ENCODE assay signal across 1 cellular context in the genomic region with DNA sequence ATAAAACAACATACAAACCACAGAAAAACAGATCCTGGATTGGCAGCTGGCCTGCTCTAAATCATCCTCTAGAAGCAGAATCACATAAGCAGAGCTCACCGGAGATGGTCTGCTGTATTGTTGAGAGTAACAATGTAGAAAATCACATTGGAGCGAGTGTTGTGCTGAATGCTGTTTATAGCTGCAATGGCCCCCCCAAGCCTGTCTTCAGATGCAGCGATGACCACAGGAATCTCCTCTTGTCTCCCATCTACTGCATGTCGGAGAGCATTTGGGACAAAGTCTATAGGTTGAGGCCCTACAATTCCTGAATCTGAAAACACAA.
TF ChIP-seq lines count a peak whose summit lies in the region.

No MANE protein-coding gene starts in this region.

TF ChIP-seq in GM23338, 12 proteins besides CTCF, POLR2A, EP300 and RAD21 (continued from another document):
- TF ChIP-seq, protein P1, sequence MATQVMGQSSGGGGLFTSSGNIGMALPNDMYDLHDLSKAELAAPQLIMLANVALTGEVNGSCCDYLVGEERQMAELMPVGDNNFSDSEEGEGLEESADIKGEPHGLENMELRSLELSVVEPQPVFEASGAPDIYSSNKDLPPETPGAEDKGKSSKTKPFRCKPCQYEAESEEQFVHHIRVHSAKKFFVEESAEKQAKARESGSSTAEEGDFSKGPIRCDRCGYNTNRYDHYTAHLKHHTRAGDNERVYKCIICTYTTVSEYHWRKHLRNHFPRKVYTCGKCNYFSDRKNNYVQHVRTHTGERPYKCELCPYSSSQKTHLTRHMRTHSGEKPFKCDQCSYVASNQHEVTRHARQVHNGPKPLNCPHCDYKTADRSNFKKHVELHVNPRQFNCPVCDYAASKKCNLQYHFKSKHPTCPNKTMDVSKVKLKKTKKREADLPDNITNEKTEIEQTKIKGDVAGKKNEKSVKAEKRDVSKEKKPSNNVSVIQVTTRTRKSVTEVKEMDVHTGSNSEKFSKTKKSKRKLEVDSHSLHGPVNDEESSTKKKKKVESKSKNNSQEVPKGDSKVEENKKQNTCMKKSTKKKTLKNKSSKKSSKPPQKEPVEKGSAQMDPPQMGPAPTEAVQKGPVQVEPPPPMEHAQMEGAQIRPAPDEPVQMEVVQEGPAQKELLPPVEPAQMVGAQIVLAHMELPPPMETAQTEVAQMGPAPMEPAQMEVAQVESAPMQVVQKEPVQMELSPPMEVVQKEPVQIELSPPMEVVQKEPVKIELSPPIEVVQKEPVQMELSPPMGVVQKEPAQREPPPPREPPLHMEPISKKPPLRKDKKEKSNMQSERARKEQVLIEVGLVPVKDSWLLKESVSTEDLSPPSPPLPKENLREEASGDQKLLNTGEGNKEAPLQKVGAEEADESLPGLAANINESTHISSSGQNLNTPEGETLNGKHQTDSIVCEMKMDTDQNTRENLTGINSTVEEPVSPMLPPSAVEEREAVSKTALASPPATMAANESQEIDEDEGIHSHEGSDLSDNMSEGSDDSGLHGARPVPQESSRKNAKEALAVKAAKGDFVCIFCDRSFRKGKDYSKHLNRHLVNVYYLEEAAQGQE (IDR thresholded peaks at IDR 0.05; ENCODE audit: unreplicated experiment): no peak
- TF ChIP-seq, protein P2, sequence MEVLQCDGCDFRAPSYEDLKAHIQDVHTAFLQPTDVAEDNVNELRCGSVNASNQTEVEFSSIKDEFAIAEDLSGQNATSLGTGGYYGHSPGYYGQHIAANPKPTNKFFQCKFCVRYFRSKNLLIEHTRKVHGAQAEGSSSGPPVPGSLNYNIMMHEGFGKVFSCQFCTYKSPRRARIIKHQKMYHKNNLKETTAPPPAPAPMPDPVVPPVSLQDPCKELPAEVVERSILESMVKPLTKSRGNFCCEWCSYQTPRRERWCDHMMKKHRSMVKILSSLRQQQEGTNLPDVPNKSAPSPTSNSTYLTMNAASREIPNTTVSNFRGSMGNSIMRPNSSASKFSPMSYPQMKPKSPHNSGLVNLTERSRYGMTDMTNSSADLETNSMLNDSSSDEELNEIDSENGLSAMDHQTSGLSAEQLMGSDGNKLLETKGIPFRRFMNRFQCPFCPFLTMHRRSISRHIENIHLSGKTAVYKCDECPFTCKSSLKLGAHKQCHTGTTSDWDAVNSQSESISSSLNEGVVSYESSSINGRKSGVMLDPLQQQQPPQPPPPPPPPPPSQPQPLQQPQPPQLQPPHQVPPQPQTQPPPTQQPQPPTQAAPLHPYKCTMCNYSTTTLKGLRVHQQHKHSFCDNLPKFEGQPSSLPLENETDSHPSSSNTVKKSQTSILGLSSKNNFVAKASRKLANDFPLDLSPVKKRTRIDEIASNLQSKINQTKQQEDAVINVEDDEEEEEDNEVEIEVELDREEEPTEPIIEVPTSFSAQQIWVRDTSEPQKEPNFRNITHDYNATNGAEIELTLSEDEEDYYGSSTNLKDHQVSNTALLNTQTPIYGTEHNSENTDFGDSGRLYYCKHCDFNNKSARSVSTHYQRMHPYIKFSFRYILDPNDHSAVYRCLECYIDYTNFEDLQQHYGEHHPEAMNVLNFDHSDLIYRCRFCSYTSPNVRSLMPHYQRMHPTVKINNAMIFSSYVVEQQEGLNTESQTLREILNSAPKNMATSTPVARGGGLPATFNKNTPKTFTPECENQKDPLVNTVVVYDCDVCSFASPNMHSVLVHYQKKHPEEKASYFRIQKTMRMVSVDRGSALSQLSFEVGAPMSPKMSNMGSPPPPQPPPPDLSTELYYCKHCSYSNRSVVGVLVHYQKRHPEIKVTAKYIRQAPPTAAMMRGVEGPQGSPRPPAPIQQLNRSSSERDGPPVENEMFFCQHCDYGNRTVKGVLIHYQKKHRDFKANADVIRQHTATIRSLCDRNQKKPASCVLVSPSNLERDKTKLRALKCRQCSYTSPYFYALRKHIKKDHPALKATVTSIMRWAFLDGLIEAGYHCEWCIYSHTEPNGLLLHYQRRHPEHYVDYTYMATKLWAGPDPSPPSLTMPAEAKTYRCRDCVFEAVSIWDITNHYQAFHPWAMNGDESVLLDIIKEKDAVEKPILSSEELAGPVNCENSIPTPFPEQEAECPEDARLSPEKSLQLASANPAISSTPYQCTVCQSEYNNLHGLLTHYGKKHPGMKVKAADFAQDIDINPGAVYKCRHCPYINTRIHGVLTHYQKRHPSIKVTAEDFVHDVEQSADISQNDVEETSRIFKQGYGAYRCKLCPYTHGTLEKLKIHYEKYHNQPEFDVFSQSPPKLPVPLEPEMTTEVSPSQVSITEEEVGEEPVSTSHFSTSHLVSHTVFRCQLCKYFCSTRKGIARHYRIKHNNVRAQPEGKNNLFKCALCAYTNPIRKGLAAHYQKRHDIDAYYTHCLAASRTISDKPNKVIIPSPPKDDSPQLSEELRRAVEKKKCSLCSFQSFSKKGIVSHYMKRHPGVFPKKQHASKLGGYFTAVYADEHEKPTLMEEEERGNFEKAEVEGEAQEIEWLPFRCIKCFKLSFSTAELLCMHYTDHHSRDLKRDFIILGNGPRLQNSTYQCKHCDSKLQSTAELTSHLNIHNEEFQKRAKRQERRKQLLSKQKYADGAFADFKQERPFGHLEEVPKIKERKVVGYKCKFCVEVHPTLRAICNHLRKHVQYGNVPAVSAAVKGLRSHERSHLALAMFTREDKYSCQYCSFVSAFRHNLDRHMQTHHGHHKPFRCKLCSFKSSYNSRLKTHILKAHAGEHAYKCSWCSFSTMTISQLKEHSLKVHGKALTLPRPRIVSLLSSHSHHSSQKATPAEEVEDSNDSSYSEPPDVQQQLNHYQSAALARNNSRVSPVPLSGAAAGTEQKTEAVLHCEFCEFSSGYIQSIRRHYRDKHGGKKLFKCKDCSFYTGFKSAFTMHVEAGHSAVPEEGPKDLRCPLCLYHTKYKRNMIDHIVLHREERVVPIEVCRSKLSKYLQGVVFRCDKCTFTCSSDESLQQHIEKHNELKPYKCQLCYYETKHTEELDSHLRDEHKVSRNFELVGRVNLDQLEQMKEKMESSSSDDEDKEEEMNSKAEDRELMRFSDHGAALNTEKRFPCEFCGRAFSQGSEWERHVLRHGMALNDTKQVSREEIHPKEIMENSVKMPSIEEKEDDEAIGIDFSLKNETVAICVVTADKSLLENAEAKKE (CRISPR knock-in tag; IDR thresholded peaks at IDR 0.05): no peak
- TF ChIP-seq JUNB (IDR thresholded peaks at IDR 0.05; ENCODE audit: unreplicated experiment): no peak
- no peak for TF ChIP-seq POLR2AphosphoS5 (IDR thresholded peaks at IDR 0.05; ENCODE audit: low read depth)
- no peak for TF ChIP-seq CREB1 (CRISPR knock-in tag; IDR thresholded peaks at IDR 0.05; ENCODE audit: low read depth)
- TF ChIP-seq NANOG (IDR thresholded peaks at IDR 0.05; ENCODE audit: borderline replicate concordance): no peak
- TF ChIP-seq, protein P3, sequence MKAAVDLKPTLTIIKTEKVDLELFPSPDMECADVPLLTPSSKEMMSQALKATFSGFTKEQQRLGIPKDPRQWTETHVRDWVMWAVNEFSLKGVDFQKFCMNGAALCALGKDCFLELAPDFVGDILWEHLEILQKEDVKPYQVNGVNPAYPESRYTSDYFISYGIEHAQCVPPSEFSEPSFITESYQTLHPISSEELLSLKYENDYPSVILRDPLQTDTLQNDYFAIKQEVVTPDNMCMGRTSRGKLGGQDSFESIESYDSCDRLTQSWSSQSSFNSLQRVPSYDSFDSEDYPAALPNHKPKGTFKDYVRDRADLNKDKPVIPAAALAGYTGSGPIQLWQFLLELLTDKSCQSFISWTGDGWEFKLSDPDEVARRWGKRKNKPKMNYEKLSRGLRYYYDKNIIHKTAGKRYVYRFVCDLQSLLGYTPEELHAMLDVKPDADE (IDR thresholded peaks at IDR 0.05): no peak
- no peak for TF ChIP-seq ZNF114 (CRISPR knock-in tag; IDR thresholded peaks at IDR 0.05)
